Comparison of ENCODE assay signal across 9 cellular contexts in the genomic region with DNA sequence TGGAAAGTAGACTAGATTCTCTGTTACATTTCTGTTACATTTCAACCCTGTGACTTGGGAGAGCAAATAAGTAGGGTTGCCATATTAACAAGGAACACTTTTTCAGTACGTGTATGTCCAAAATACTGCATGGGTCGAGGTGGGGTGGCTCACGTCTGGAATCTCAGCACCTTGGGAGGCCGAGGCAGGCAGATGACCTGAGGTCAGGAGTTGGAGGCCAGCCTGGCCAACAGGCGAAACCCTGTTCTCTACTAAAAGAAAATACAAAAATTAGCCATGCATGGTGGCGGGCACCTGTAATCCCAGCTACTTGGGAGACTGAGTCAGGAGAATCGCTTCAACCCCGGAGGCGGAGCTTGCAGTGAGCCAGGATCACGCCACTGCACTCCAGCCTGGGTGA.
"Had no signal": no experiment of that assay in that cellular context is flagged by ENCODE, and none has a peak within 500 bp of the region (broad histone marks: within the 10 kb centered on the region; RNA-seq: fewer than 3 reads in every experiment).

No MANE protein-coding gene starts in this region.

- H3K4me1 ChIP-seq: HAP-1 had no signal

- H3K9me3 ChIP-seq: HAP-1 had no signal

- ATAC-seq: HCT116, HepG2 had no signal

- H3K4me3 Mint-ChIP-seq: HFFc6, IgD-negative memory B cell had no signal

- DNase-seq: GM23248, GOT3, H7, HFFc6 had no signal

- H3K27ac Mint-ChIP-seq: HFFc6, IgD-negative memory B cell had no signal

- H3K4me3 ChIP-seq: GM23248, HAP-1 had no signal

- H3K27ac ChIP-seq: GM23248, HL-60 had no signal

- H3K9me3 Mint-ChIP-seq: HFFc6, IgD-negative memory B cell had no signal

- H3K36me3 ChIP-seq: HAP-1 had no signal
